In genomic region chr3:107927361-107928083, GRCh38 we compare ENCODE assay signal across 8 cellular contexts.
DNase-seq lines count a peak whose midpoint lies in the region; ATAC-seq, FAIRE-seq and TF ChIP-seq lines count a peak whose summit lies in the region.

No MANE protein-coding gene starts in this region.

- H3K79me1 ChIP-seq in H1 (ENCODE audit: low read depth, low read length): no peaks in the 10 kb centered on the region

- no peak overlapping the region for H3K18ac ChIP-seq in H1 (ENCODE audit: extremely low read depth, low read length)

- 8% methylated on average over 52 of the region's 55 CpGs; no CpG with 5 or more reads in 1 of the 2 experiments for WGBS in H1 (ENCODE audit: extremely low coverage in 1 of 2, insufficient coverage in 1 of 2, insufficient read length in 1 of 2, insufficient replicate concordance in 2 of 2, low coverage in 1 of 2, low lambda C conversion rate in 2 of 2, missing lambda C conversion rate in 1 of 2), 2 experiments

- DNase-seq in NCI-H82 treated with DMSO at 0.1 percent for 48 hours (lab: John Stamatoyannopoulos, UW; ENCODE audit: unreplicated experiment) (peak; percentile 41), H1 (ENCODE audit: low read depth in 1 of 2, low spot score in 2 of 2) (peak; percentile 33 to 84), mesenteric fat pad (ENCODE audit: low spot score) (peak; percentile 91)
- peak; percentile 43 to 51 (median 51) for DNase-seq in activated CD8-positive, alpha-beta memory T cell treated with anti-CD3 and anti-CD28 coated beads for 48 hours (ENCODE audit: low read depth in 2 of 3, low spot score in 2 of 3)
- DNase-seq in stimulated activated CD8-positive, alpha-beta memory T cell treated with anti-CD3 and anti-CD28 coated beads, Interleukin-12 subunit alpha, Interleukin-12 subunit beta, amount 100 ng/mL, for 4 hours (ENCODE audit: low read depth): peak; percentile 47

- H3K27me3 ChIP-seq in BLaER1 (peaks cover 18% of the 10 kb centered on the region), H1 (replicated peaks in 1 of 4; ENCODE audit: control insufficient read depth in 3 of 4, extremely low read depth in 1 of 4, insufficient read depth in 3 of 4, low read length in 3 of 4) (peaks cover 2 to 9% (median 6%) of the 10 kb centered on the region in 4 experiments)

- H2BK15ac ChIP-seq in H1 (ENCODE audit: low read length): peak overlapping the region; percentile 21; the same call in 1 of the 2 replicates

- no peak overlapping the region for H3K56ac ChIP-seq in H1 (replicated peaks; ENCODE audit: insufficient read length, low read depth, low read length)

- H2BK20ac ChIP-seq in H1 (ENCODE audit: low read length): no peak overlapping the region

- no peaks in the 10 kb centered on the region for H3K9me3 ChIP-seq in BLaER1
- H3K9me3 ChIP-seq in H1 (ENCODE audit: insufficient read depth in 2 of 2, low read depth in 1 of 2, low read length in 1 of 2): no peaks in the 10 kb centered on the region

- H3K4me1 ChIP-seq in BLaER1: peaks cover 8% of the 10 kb centered on the region
- H3K4me1 ChIP-seq in H1 (replicated peaks in 1 of 4; ENCODE audit: control insufficient read depth in 3 of 4, insufficient read depth in 4 of 4, low read length in 3 of 4): peaks cover 0 to 5% (median 0%) of the 10 kb centered on the region in 4 experiments; a peak in 3 of 7 replicates

- no peak overlapping the region for H2BK5ac ChIP-seq in H1 (ENCODE audit: low read depth, low read length)

- TF ChIP-seq POLR2A in H1 (IDR thresholded peaks at IDR 0.05; ENCODE audit: control extremely low read depth in 1 of 2, low read depth in 2 of 2, low read length in 2 of 2): peak in 1 of 2 experiments; percentile 34; a peak in 1 of 3 replicates

- peak; percentile 50 to 65; a peak in 3 of 4 replicates for TF ChIP-seq RAD21 in H1 (IDR thresholded peaks at IDR 0.05 in 1 of 2, conservative IDR thresholded peaks at IDR 0.05 in 1 of 2; ENCODE audit: low read depth in 2 of 2, low read length in 2 of 2)

- no peak overlapping the region for H3K14ac ChIP-seq in H1 (ENCODE audit: insufficient read length)

- no peak overlapping the region for H3K23ac ChIP-seq in H1 (ENCODE audit: insufficient read length)

- H3K4me3 ChIP-seq in BLaER1 (peak overlapping the region; percentile 64), H1 (ENCODE audit: extremely low read depth in 1 of 4, insufficient read depth in 2 of 4, low read depth in 3 of 4, low read length in 4 of 4) (peak overlapping the region; percentile 46 to 68 (median 56))

- ATAC-seq in GM19351 (IDR thresholded peaks at IDR 0.05; ENCODE audit: unreplicated experiment) (peak; percentile 97), HG03457 (IDR thresholded peaks at IDR 0.05; ENCODE audit: unreplicated experiment) (peak; percentile 93)

- no peak overlapping the region for H2AK5ac ChIP-seq in H1 (ENCODE audit: low read depth, low read length)

- H3K9ac ChIP-seq in BLaER1 (peak overlapping the region; percentile 15; the same call in 1 of the 2 replicates), H1 (replicated peaks in 1 of 4; ENCODE audit: extremely low read depth in 1 of 4, low read depth in 3 of 4, low read length in 3 of 4) (peak overlapping the region in 2 of 4 experiments; percentile 16 to 39; a peak in 4 of 7 replicates)

- H3K23me2 ChIP-seq in H1 (ENCODE audit: low read depth, low read length): peaks cover 3% of the 10 kb centered on the region; the same call in 1 of the 2 replicates

- H4K20me1 ChIP-seq in BLaER1 (no peaks in the 10 kb centered on the region), H1 (replicated peaks in 1 of 2; ENCODE audit: control insufficient read depth in 1 of 2, insufficient read depth in 2 of 2, low read length in 2 of 2) (no peaks in the 10 kb centered on the region)

- peak overlapping the region; percentile 99 for H2AFZ ChIP-seq in H1 (ENCODE audit: low read length)

- TF ChIP-seq CTCF in H1 (IDR thresholded peaks at IDR 0.05; ENCODE audit: control extremely low read depth in 1 of 3, insufficient read depth in 1 of 3, low read depth in 1 of 3, low read length in 3 of 3): peak; percentile 71 to 96 (median 85)

- POLR2A ChIA-PET in H1 (lab: Charles Lee; ENCODE audit: partially characterized antibody): interaction anchor here (0.5 to 1.8 kb wide), 3 partner anchors 8 to 138 kb away, joined by 3 to 7 read pairs (median 3); no protein-coding TSS in a partner anchor

- no peak overlapping the region for H3K27ac ChIP-seq in BLaER1
- H3K27ac ChIP-seq in H1 (ENCODE audit: low read depth, low read length): no peak overlapping the region

- no peak overlapping the region for H2BK120ac ChIP-seq in H1 (replicated peaks; ENCODE audit: low read depth, low read length)

- no peak overlapping the region for H2BK12ac ChIP-seq in H1 (ENCODE audit: low read depth, low read length)

- no peak for FAIRE-seq in H1 (lab: Jason Lieb, UNC)

- H4K91ac ChIP-seq in H1 (replicated peaks; ENCODE audit: insufficient read length, low read length): peak overlapping the region; percentile 54

- H3K36me3 ChIP-seq in BLaER1: no peaks in the 10 kb centered on the region
- no peaks in the 10 kb centered on the region for H3K36me3 ChIP-seq in H1 (ENCODE audit: control insufficient read depth in 2 of 4, insufficient read depth in 4 of 4, low read length in 3 of 4)

- no peak overlapping the region for H3K4ac ChIP-seq in H1 (replicated peaks; ENCODE audit: insufficient read length, low read depth, low read length)

- CTCF ChIA-PET in H1 (lab: Charles Lee; ENCODE audit: partially characterized antibody): interaction anchor here (0.6 to 3.5 kb wide), 43 partner anchors 8 to 655 kb away, joined by 3 to 20 read pairs (median 4); no protein-coding TSS in a partner anchor

- no peaks in the 10 kb centered on the region for H3K79me2 ChIP-seq in H1 (ENCODE audit: control insufficient read depth in 1 of 2, insufficient read depth in 2 of 2, low read length in 2 of 2)

- H4K5ac ChIP-seq in H1 (ENCODE audit: insufficient read length, low read depth, low read length): no peak overlapping the region

- peak overlapping the region; percentile 81 for H3K4me2 ChIP-seq in BLaER1
- H3K4me2 ChIP-seq in H1 (ENCODE audit: insufficient read depth in 1 of 2, low read depth in 2 of 2, low read length in 2 of 2): peak overlapping the region; percentile 59 to 81

- TF ChIP-seq EP300 in H1 (IDR thresholded peaks at IDR 0.05; ENCODE audit: borderline replicate concordance in 1 of 2, low read depth in 2 of 2, low read length in 2 of 2): no peak

- peak overlapping the region; percentile 53; the same call in 1 of the 2 replicates for H4K8ac ChIP-seq in H1 (ENCODE audit: extremely low read depth, insufficient read depth, low read length)

TF ChIP-seq in H1, 55 proteins besides CTCF, POLR2A, EP300 and RAD21 (continues in another document):
- TF ChIP-seq CHD1 (IDR thresholded peaks at IDR 0.05; ENCODE audit: low read depth, low read length): no peak
- no peak for TF ChIP-seq CTBP2 (IDR thresholded peaks at IDR 0.05; ENCODE audit: borderline replicate concordance, insufficient read depth, insufficient read length, low read length)
- no peak for TF ChIP-seq ATF2 (IDR thresholded peaks at IDR 0.05; ENCODE audit: low read length)
- TF ChIP-seq SUZ12 (IDR thresholded peaks at IDR 0.05; ENCODE audit: low read length): no peak
- TF ChIP-seq TAF1 (IDR thresholded peaks at IDR 0.05; ENCODE audit: low read depth, low read length): peak; percentile 39; the same call in 1 of the 2 replicates
- no peak for TF ChIP-seq NRF1 (IDR thresholded peaks at IDR 0.05; ENCODE audit: low read depth, low read length)
- TF ChIP-seq RXRA (IDR thresholded peaks at IDR 0.05; ENCODE audit: insufficient read depth, low read depth, low read length): no peak
- TF ChIP-seq SIRT6 (IDR thresholded peaks at IDR 0.05; ENCODE audit: low read length): no peak
- no peak for TF ChIP-seq SRF (IDR thresholded peaks at IDR 0.05; ENCODE audit: low read depth, low read length)
- peak; percentile 54 for TF ChIP-seq MAX (IDR thresholded peaks at IDR 0.05)
- no peak for TF ChIP-seq RFX5 (IDR thresholded peaks at IDR 0.05; ENCODE audit: borderline replicate concordance, low read depth, low read length)
- TF ChIP-seq KDM5A (IDR thresholded peaks at IDR 0.05; ENCODE audit: low read length): no peak
- no peak for TF ChIP-seq JUN (IDR thresholded peaks at IDR 0.05; ENCODE audit: low read depth, low read length)
- TF ChIP-seq ZNF274 (IDR thresholded peaks at IDR 0.05; ENCODE audit: borderline replicate concordance, extremely low read depth, low read length): no peak
- TF ChIP-seq RBBP5 (IDR thresholded peaks at IDR 0.05; ENCODE audit: borderline replicate concordance, low read depth, low read length): 0 out of 2 replicates have a peak, but pooled peaks have one; percentile 69

Comparison
In these comparisons a context has a peak if more than half of its experiments do, and no peak if none do; other contexts are left out.
1. DNase-seq: peak in every context shown above with its lines; median percentile 91 in mesenteric fat pad; 58 in H1; 51 in activated CD8-positive, alpha-beta memory T cell treated with anti-CD3 and anti-CD28 coated beads for 48 hours; 47 in stimulated activated CD8-positive, alpha-beta memory T cell treated with anti-CD3 and anti-CD28 coated beads, Interleukin-12 subunit alpha, Interleukin-12 subunit beta, amount 100 ng/mL, for 4 hours; 41 in NCI-H82 treated with DMSO at 0.1 percent for 48 hours.